Comparison of ENCODE assay signal across 18 cellular contexts in the genomic region with DNA sequence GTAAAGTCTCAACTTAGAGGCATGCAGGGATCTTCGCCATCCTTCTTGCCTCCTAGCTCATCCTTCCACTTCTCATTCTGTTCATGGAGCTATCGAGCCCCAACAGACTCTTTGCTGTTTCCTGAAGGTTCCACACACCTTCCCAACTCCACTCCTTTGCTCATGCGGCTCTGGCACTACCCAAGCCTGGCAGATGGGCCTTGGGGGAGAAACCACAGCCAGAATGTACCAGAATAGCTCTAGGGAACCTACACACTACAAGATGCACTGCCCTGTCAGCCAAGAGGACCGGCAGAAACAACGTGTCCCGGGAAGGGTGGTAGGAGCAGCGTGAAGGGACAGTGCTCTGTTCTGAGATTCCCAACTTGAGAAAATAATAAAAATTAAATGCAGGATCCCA.
DNase-seq lines count a peak whose midpoint lies in the region; ATAC-seq and TF ChIP-seq lines count a peak whose summit lies in the region.
"Had no signal": no experiment of that assay in that cellular context is flagged by ENCODE, and none has a peak within 500 bp of the region (broad histone marks: within the 10 kb centered on the region; RNA-seq: fewer than 3 reads in every experiment).

No MANE protein-coding gene starts in this region.

- ATAC-seq in HG02973 (IDR thresholded peaks at IDR 0.05; ENCODE audit: unreplicated experiment) (no peak), GM19351 (IDR thresholded peaks at IDR 0.05; ENCODE audit: unreplicated experiment) (no peak)

- no peak overlapping the region for H3K4me3 ChIP-seq in esophagus muscularis mucosa
- H3K4me3 ChIP-seq: GM23248, HAP-1 had no signal

- TF ChIP-seq CTCF in esophagus muscularis mucosa (IDR thresholded peaks at IDR 0.05), result no peak

- H3K27me3 ChIP-seq in esophagus muscularis mucosa, result peaks cover 0 to 17% (median 0%) of the 10 kb centered on the region in 4 donors
- H3K27me3 ChIP-seq: BE2C had no signal

- TF ChIP-seq POLR2A in esophagus muscularis mucosa (IDR thresholded peaks at IDR 0.05; ENCODE audit: low read depth), result no peak

- intact Hi-C loops in esophagus muscularis mucosa (cut with DNase I), result no loop called here

- H3K9me3 ChIP-seq in esophagus muscularis mucosa, result no peaks in the 10 kb centered on the region
- H3K9me3 ChIP-seq: BE2C, HAP-1 had no signal

- no peaks in the 10 kb centered on the region for H3K4me1 ChIP-seq in esophagus muscularis mucosa
- H3K4me1 ChIP-seq: BE2C, HAP-1 had no signal

- DNase-seq in cerebellar cortex (ENCODE audit: low spot score) (peak; percentile 83), esophagus muscularis mucosa (ENCODE audit: extremely low spot score) (peak; percentile 72), occipital lobe (lab: John Stamatoyannopoulos, UW) (peak; percentile 64), NCI-H345 treated with DMSO at 0.1 percent for 48 hours (lab: John Stamatoyannopoulos, UW; ENCODE audit: unreplicated experiment) (no peak)
- DNase-seq in central memory CD4-positive, alpha-beta T cell, result no peak
- DNase-seq: ACHN; BE2C; CD4-positive, CD25-positive, alpha-beta regulatory T cell; CD8-positive, alpha-beta memory T cell; COR-L47; DMS 273 treated with DMSO at 0.1 percent for 48 hours; DMS53; DND-41; EL; GM23248 had no signal

- no peaks in the 10 kb centered on the region for H3K36me3 ChIP-seq in esophagus muscularis mucosa
- H3K36me3 ChIP-seq: BE2C, HAP-1 had no signal

- H3K27ac ChIP-seq in esophagus muscularis mucosa (replicated peaks in 1 of 4), result no peak overlapping the region
- H3K27ac ChIP-seq: GM23248 had no signal

- no peak for TF ChIP-seq EP300 in esophagus muscularis mucosa (IDR thresholded peaks at IDR 0.05)

- 88% methylated on average over 7 of the region's 7 CpGs for WGBS in esophagus muscularis mucosa

Comparison
In these comparisons a context has a peak if more than half of its experiments do, and no peak if none do; other contexts are left out.
1. DNase-seq: peak in cerebellar cortex (single experiment), esophagus muscularis mucosa (single experiment) and occipital lobe (single experiment); none in central memory CD4-positive, alpha-beta T cell (single experiment) and NCI-H345 treated with DMSO at 0.1 percent for 48 hours (single experiment).